8 cellular contexts compared by ENCODE assay signal in genomic region chr22:37457093-37457893, GRCh38. TPM values are rescaled to one million over a fixed set of nuclear protein-coding genes. Genes with fewer than 3 reads are reported as not detected.
DNase-seq lines count a peak whose midpoint lies in the region; ATAC-seq and TF ChIP-seq lines count a peak whose summit lies in the region.

No MANE protein-coding gene starts in this region.

- peaks cover 52% of the 10 kb centered on the region for H3K27me3 Mint-ChIP-seq in nephron (ENCODE audit: low read depth)

- POLR2A ChIA-PET in BJ (lab: Charles Lee), result no interaction called here

- H3K36me3 Mint-ChIP-seq in nephron (ENCODE audit: low read depth), result no peaks in the 10 kb centered on the region

- peaks cover 8% of the 10 kb centered on the region for H3K4me1 Mint-ChIP-seq in nephron

- H3K4me3 Mint-ChIP-seq in nephron, result no peak overlapping the region

- ATAC-seq in stimulated activated naive CD8-positive, alpha-beta T cell treated with anti-CD3 and anti-CD28 coated beads, Interleukin-15, Interleukin-2, amounts not matched to agents 100 U/mL and 50 U/mL, for 24 hours, result peak; percentile 94
- no peak for ATAC-seq in GM18861 (IDR thresholded peaks at IDR 0.05; ENCODE audit: unreplicated experiment)

- no peak for TF ChIP-seq POLR2A in esophagus squamous epithelium (IDR thresholded peaks at IDR 0.05)

- H3K36me3 ChIP-seq in BJ (ENCODE audit: control insufficient read depth, insufficient read depth, low read length) (no peaks in the 10 kb centered on the region), H7 (replicated peaks; ENCODE audit: control insufficient read depth, insufficient read depth, low read length) (no peaks in the 10 kb centered on the region), esophagus squamous epithelium (no peaks in the 10 kb centered on the region)

- no peak overlapping the region for H3K27ac Mint-ChIP-seq in nephron

- no peaks in the 10 kb centered on the region for H3K4me1 ChIP-seq in esophagus squamous epithelium

- no peak overlapping the region for H3K27ac ChIP-seq in esophagus squamous epithelium

- no peaks in the 10 kb centered on the region for H3K9me3 Mint-ChIP-seq in nephron

- CTCF ChIA-PET in BJ (lab: Yijun Ruan, JAX), result interaction anchor here (0.7 to 6.5 kb wide), 24 partner anchors 8 to 201 kb away, joined by 3 to 223 read pairs (median 4); partner anchors contain the start of gene MFNG

- H3K9me3 ChIP-seq in esophagus squamous epithelium, result no peaks in the 10 kb centered on the region

- intact Hi-C loops in esophagus squamous epithelium (cut with DNase I), result no loop called here

- H3K27me3 ChIP-seq in BJ (ENCODE audit: control insufficient read depth, insufficient read depth, low read length), result no peaks in the 10 kb centered on the region; the same call in 1 of the 2 replicates
- H3K27me3 ChIP-seq in H7 (ENCODE audit: control insufficient read depth, insufficient read depth, low read length), result no peaks in the 10 kb centered on the region
- peaks cover 0 to 67% (median 0%) of the 10 kb centered on the region in 4 donors for H3K27me3 ChIP-seq in esophagus squamous epithelium

- DNase-seq in BJ (ENCODE audit: low read depth) (no peak), H7 (peak; percentile 91), NOMO-1 treated with dmso at 0.1 percent for 144 hours (lab: John Stamatoyannopoulos, UW; ENCODE audit: unreplicated experiment) (peak; percentile 21), esophagus squamous epithelium (lab: John Stamatoyannopoulos, UW) (no peak)
- DNase-seq in activated CD8-positive, alpha-beta memory T cell treated with anti-CD3 and anti-CD28 coated beads, Interleukin-2, amount 50 U/mL, for 48 hours, result peak; percentile 97
- peak; percentile 89 for DNase-seq in stimulated activated naive CD8-positive, alpha-beta T cell treated with anti-CD3 and anti-CD28 coated beads, Interleukin-15, Interleukin-2, amounts not matched to agents 100 U/mL and 50 U/mL, for 24 hours

- H3K4me3 ChIP-seq in BJ (ENCODE audit: low read depth, low read length) (no peak overlapping the region), H7 (ENCODE audit: insufficient read depth, low read depth, low read length) (no peak overlapping the region), esophagus squamous epithelium (no peak overlapping the region)

- 36 to 49% methylated on average over 3 of the region's 4 CpGs for WGBS in esophagus squamous epithelium, 2 donors

- TF ChIP-seq CTCF in BJ (IDR thresholded peaks at IDR 0.05; ENCODE audit: insufficient read depth, low read depth, low read length) (peak; percentile 94), esophagus squamous epithelium (IDR thresholded peaks at IDR 0.05) (peak; percentile 68 to 95 (median 86)), nephron (IDR thresholded peaks at IDR 0.05; ENCODE audit: unreplicated experiment in 3 of 3) (peak; percentile 83 to 90 (median 89))

RNA-seq across cellular contexts. Expression of gene MFNG, which starts 28.9 kb away (rescaled TPM):
- not detected in 2 replicates for polyA plus RNA-seq in BJ (2011; rRNA removed)
- polyA minus RNA-seq in BJ (2011; rRNA and poly(A)+ RNA removed), result not detected in 2 replicates
- total RNA-seq in H7 (2014; rRNA removed; shearing (Covaris generic)), result 1.3 and 5.1 TPM in 2 replicates
- 10 to 100 TPM in 1 of 4 donors, 1 to 10 TPM in 3; 3.8 to 10.3 (median 7.9) TPM for total RNA-seq in esophagus squamous epithelium

RNA-seq across cellular contexts. Expression of gene ELFN2, which starts 30.0 kb away (rescaled TPM):
- 0.34 and 0.39 TPM in 2 replicates for polyA plus RNA-seq in BJ (2011; rRNA removed)
- polyA minus RNA-seq in BJ (2011; rRNA and poly(A)+ RNA removed), result 0.57 and 0.62 TPM in 2 replicates
- 0.14 and 0.22 TPM in 2 replicates for total RNA-seq in H7 (2014; rRNA removed; shearing (Covaris generic))
- total RNA-seq in esophagus squamous epithelium, result not detected

Comparison
In these comparisons a context has a peak if more than half of its experiments do, and no peak if none do; other contexts are left out.
1. DNase-seq: peak in H7 (single experiment), NOMO-1 treated with dmso at 0.1 percent for 144 hours (single experiment), activated CD8-positive, alpha-beta memory T cell treated with anti-CD3 and anti-CD28 coated beads, Interleukin-2, amount 50 U/mL, for 48 hours (single experiment) and stimulated activated naive CD8-positive, alpha-beta T cell treated with anti-CD3 and anti-CD28 coated beads, Interleukin-15, Interleukin-2, amounts not matched to agents 100 U/mL and 50 U/mL, for 24 hours (single experiment); none in BJ (single experiment) and esophagus squamous epithelium (single experiment).
2. Peak in every context shown above with its lines, with median percentiles within 50 percentile points of each other: CTCF ChIP-seq.